In the genomic region with DNA sequence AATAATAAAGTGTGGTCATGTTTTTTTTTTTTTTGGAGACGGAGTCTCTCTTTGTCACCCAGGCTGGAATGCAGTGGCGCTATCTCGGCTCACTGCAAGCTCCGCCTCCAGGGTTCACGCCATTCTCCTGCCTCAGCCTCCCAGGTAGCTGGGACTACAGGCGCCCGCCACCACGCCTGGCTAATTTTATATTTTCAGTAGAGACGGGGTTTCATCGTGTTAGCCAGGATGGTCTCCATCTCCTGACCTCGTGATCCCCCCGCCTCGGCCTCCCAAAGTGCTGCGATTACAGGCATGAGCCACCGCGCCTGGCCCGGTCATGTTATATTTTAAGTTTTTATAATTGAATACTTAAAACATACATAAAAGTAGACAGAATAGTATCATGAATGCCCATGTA, we compare ENCODE assay signal across 4 cellular contexts. TPM values are rescaled to one million over a fixed set of nuclear protein-coding genes. Genes with fewer than 3 reads are reported as not detected.
"Had no signal": no experiment of that assay in that cellular context is flagged by ENCODE, and none has a peak within 500 bp of the region (broad histone marks: within the 10 kb centered on the region; RNA-seq: fewer than 3 reads in every experiment).

No MANE protein-coding gene starts in this region.

RNA-seq across cellular contexts. Expression of gene DHRS9, which starts 5.2 kb away (rescaled TPM):
- total RNA-seq: LHCN-M2, M059J, NCI-H460 had no signal

RNA-seq across cellular contexts. Expression of gene ABCB11, which starts 33.1 kb away (rescaled TPM):
- total RNA-seq: LHCN-M2, MCF 10A, NCI-H460 had no signal
